17 cellular contexts compared by ENCODE assay signal in genomic region chr17:8577868-8578267, GRCh38. TPM values are rescaled to one million over a fixed set of nuclear protein-coding genes. Genes with fewer than 3 reads are reported as not detected.
DNase-seq lines count a peak whose midpoint lies in the region; ATAC-seq and TF ChIP-seq lines count a peak whose summit lies in the region.
"Had no signal": no experiment of that assay in that cellular context is flagged by ENCODE, and none has a peak within 500 bp of the region (broad histone marks: within the 10 kb centered on the region; RNA-seq: fewer than 3 reads in every experiment).

No MANE protein-coding gene starts in this region.

- CTCF ChIA-PET in SK-N-SH (lab: Yijun Ruan, JAX): interaction anchor here (0.6 to 2.9 kb wide), 3 partner anchors 42 to 53 kb away, joined by 3 to 11 read pairs (median 3); partner anchors contain the start of gene MYH10

- H2AFZ ChIP-seq in SK-N-SH (ENCODE audit: low read depth): no peak overlapping the region

- H3K9me2 ChIP-seq in SK-N-SH: no peaks in the 10 kb centered on the region

- H3K36me3 ChIP-seq in SK-N-SH (replicated peaks in 1 of 2; ENCODE audit: control insufficient read depth in 1 of 2, insufficient read depth in 2 of 2, low read length in 1 of 2): peaks cover 26 to 31% of the 10 kb centered on the region in 2 experiments

- no peak for TF ChIP-seq CTCF in GM12865 (IDR thresholded peaks at IDR 0.05; ENCODE audit: insufficient read depth, low read depth, low read length, missing control alignments)
- TF ChIP-seq CTCF in SK-N-SH (IDR thresholded peaks at IDR 0.05): no peak

- TF ChIP-seq RAD21 in SK-N-SH (IDR thresholded peaks at IDR 0.05; ENCODE audit: low read length): no peak

- H3K27ac ChIP-seq in SK-N-SH (ENCODE audit: low read depth in 2 of 2, low read length in 1 of 2): no peak overlapping the region
- H3K27ac ChIP-seq: BLaER1 treated with 17β-estradiol and CSF1 and Interleukin-3, amounts not matched to agents 10 nM and 100 nM had no signal

- no peak overlapping the region for H3K4me3 Mint-ChIP-seq in stimulated activated naive B cell treated with anti-CD40 and anti-IgM and Interleukin-4, amounts not matched to agents 10 μg/mL and 1 μg/mL and 100 μg/mL, for 72 hours
- no peak overlapping the region for H3K4me3 Mint-ChIP-seq in activated T-helper 2 cell treated with anti-CD3 and anti-CD28 coated beads, Interferon-gamma antibody, Interleukin-2, Interleukin-4, amounts not matched to agents 10 μg/mL and 5 μg/mL and 100 μg/mL, durations not matched to agents 14 hours and 24 hours and 36 hours (ENCODE audit: low read depth)

- H3K36me3 Mint-ChIP-seq in stimulated activated naive B cell treated with anti-CD40 and anti-IgM and Interleukin-4, amounts not matched to agents 10 μg/mL and 1 μg/mL and 100 μg/mL, for 72 hours: no peaks in the 10 kb centered on the region
- no peaks in the 10 kb centered on the region for H3K36me3 Mint-ChIP-seq in activated T-helper 2 cell treated with anti-CD3 and anti-CD28 coated beads, Interferon-gamma antibody, Interleukin-2, Interleukin-4, amounts not matched to agents 10 μg/mL and 5 μg/mL and 100 μg/mL, durations not matched to agents 14 hours and 24 hours and 36 hours (ENCODE audit: low read depth)

- ATAC-seq in GM18502 (IDR thresholded peaks at IDR 0.05; ENCODE audit: poor library complexity, unreplicated experiment) (peak; percentile 47), GM19395 (IDR thresholded peaks at IDR 0.05; ENCODE audit: unreplicated experiment) (no peak)
- peak; percentile 59 to 70 for ATAC-seq in stimulated activated naive B cell treated with anti-CD40 and anti-IgM and Interleukin-4, amounts not matched to agents 10 μg/mL and 1 μg/mL and 100 μg/mL, for 72 hours (replicated peaks)

- WGBS in SK-N-SH (ENCODE audit: low lambda C conversion rate): 30% methylated on average over 2 of the region's 2 CpGs

- peaks cover 5 to 12% of the 10 kb centered on the region in 2 experiments; a peak in 3 of 4 replicates for H3K4me1 ChIP-seq in SK-N-SH (ENCODE audit: control insufficient read depth in 1 of 2, insufficient read depth in 2 of 2, low read depth in 1 of 2, low read length in 1 of 2)
- H3K4me1 ChIP-seq: HAP-1 had no signal

- no peaks in the 10 kb centered on the region for H4K20me1 ChIP-seq in SK-N-SH (ENCODE audit: insufficient read depth)
- H4K20me1 ChIP-seq: BLaER1 treated with 17β-estradiol and CSF1 and Interleukin-3, amounts not matched to agents 10 nM and 100 nM had no signal

- H3K9me3 ChIP-seq in SK-N-SH: no peaks in the 10 kb centered on the region
- H3K9me3 ChIP-seq: BLaER1 treated with 17β-estradiol and CSF1 and Interleukin-3, amounts not matched to agents 10 nM and 100 nM; HAP-1 had no signal

- peaks cover 9% of the 10 kb centered on the region for H3F3A ChIP-seq in SK-N-SH (replicated peaks; ENCODE audit: insufficient read depth)

- H3K4me1 Mint-ChIP-seq in stimulated activated naive B cell treated with anti-CD40 and anti-IgM and Interleukin-4, amounts not matched to agents 10 μg/mL and 1 μg/mL and 100 μg/mL, for 72 hours: peaks cover 13 to 17% of the 10 kb centered on the region in 2 donors
- H3K4me1 Mint-ChIP-seq in activated T-helper 2 cell treated with anti-CD3 and anti-CD28 coated beads, Interferon-gamma antibody, Interleukin-2, Interleukin-4, amounts not matched to agents 10 μg/mL and 5 μg/mL and 100 μg/mL, durations not matched to agents 14 hours and 24 hours and 36 hours (ENCODE audit: low read depth): peaks cover 8% of the 10 kb centered on the region

- H3K27me3 ChIP-seq in SK-N-SH (ENCODE audit: insufficient read depth): no peaks in the 10 kb centered on the region
- H3K27me3 ChIP-seq: BLaER1 treated with 17β-estradiol and CSF1 and Interleukin-3, amounts not matched to agents 10 nM and 100 nM had no signal

- H3K27me3 Mint-ChIP-seq in stimulated activated naive B cell treated with anti-CD40 and anti-IgM and Interleukin-4, amounts not matched to agents 10 μg/mL and 1 μg/mL and 100 μg/mL, for 72 hours: no peaks in the 10 kb centered on the region
- peaks cover 2% of the 10 kb centered on the region for H3K27me3 Mint-ChIP-seq in activated T-helper 2 cell treated with anti-CD3 and anti-CD28 coated beads, Interferon-gamma antibody, Interleukin-2, Interleukin-4, amounts not matched to agents 10 μg/mL and 5 μg/mL and 100 μg/mL, durations not matched to agents 14 hours and 24 hours and 36 hours (ENCODE audit: low read depth)

- peak; percentile 58 for DNase-seq in GM12865 (ENCODE audit: low read depth)
- DNase-seq in SK-N-SH: peak; percentile 43
- no peak for DNase-seq in stimulated activated naive B cell treated with anti-CD40 and anti-IgM and Interleukin-4, amounts not matched to agents 10 μg/mL and 1 μg/mL and 100 μg/mL, for 72 hours
- no peak for DNase-seq in middle frontal gyrus (ENCODE audit: extremely low spot score, low spot score)
- DNase-seq in activated T-helper 2 cell treated with anti-CD3 and anti-CD28 coated beads, Interferon-gamma antibody, Interleukin-2, Interleukin-4, amounts not matched to agents 10 μg/mL and 5 μg/mL and 100 μg/mL, durations not matched to agents 14 hours and 24 hours and 36 hours (ENCODE audit: low spot score): no peak
- DNase-seq: DMS 273 treated with DMSO at 0.1 percent for 48 hours, IMR-90, Kasumi-1, NCI-H187 treated with DMSO at 0.1 percent for 48 hours, NCI-H2171, NCI-H82, SIG-M5, SW 1271 had no signal

- H3K4me2 ChIP-seq in SK-N-SH: no peak overlapping the region

- peaks cover 11% of the 10 kb centered on the region; the same call in 1 of the 2 replicates for H3K79me2 ChIP-seq in SK-N-SH (ENCODE audit: insufficient read depth)

- TF ChIP-seq EP300 in SK-N-SH (IDR thresholded peaks at IDR 0.05; ENCODE audit: borderline replicate concordance in 1 of 2, low read depth in 1 of 2, low read length in 1 of 2): peak in 1 of 2 experiments; percentile 25; a peak in 1 of 4 replicates

- H3K9me3 Mint-ChIP-seq in stimulated activated naive B cell treated with anti-CD40 and anti-IgM and Interleukin-4, amounts not matched to agents 10 μg/mL and 1 μg/mL and 100 μg/mL, for 72 hours: no peaks in the 10 kb centered on the region
- H3K9me3 Mint-ChIP-seq in activated T-helper 2 cell treated with anti-CD3 and anti-CD28 coated beads, Interferon-gamma antibody, Interleukin-2, Interleukin-4, amounts not matched to agents 10 μg/mL and 5 μg/mL and 100 μg/mL, durations not matched to agents 14 hours and 24 hours and 36 hours: no peaks in the 10 kb centered on the region

- no peak overlapping the region for H3K9ac ChIP-seq in SK-N-SH
- H3K9ac ChIP-seq: BLaER1 treated with 17β-estradiol and CSF1 and Interleukin-3, amounts not matched to agents 10 nM and 100 nM had no signal

- POLR2A ChIA-PET in SK-N-SH (lab: Yijun Ruan, JAX): no interaction called here

- no peak overlapping the region for H3K4me3 ChIP-seq in GM12865 (ENCODE audit: low read depth, low read length)
- no peak overlapping the region for H3K4me3 ChIP-seq in SK-N-SH (ENCODE audit: low read depth in 2 of 2, low read length in 1 of 2)
- H3K4me3 ChIP-seq: BLaER1 treated with 17β-estradiol and CSF1 and Interleukin-3, amounts not matched to agents 10 nM and 100 nM; HAP-1 had no signal

- H3K27ac Mint-ChIP-seq in stimulated activated naive B cell treated with anti-CD40 and anti-IgM and Interleukin-4, amounts not matched to agents 10 μg/mL and 1 μg/mL and 100 μg/mL, for 72 hours: no peak overlapping the region
- H3K27ac Mint-ChIP-seq in activated T-helper 2 cell treated with anti-CD3 and anti-CD28 coated beads, Interferon-gamma antibody, Interleukin-2, Interleukin-4, amounts not matched to agents 10 μg/mL and 5 μg/mL and 100 μg/mL, durations not matched to agents 14 hours and 24 hours and 36 hours: no peak overlapping the region

- intact Hi-C loops in activated T-helper 2 cell treated with anti-CD3 and anti-CD28 coated beads, Interferon-gamma antibody, Interleukin-2, Interleukin-4, amounts not matched to agents 10 μg/mL and 5 μg/mL and 100 μg/mL, durations not matched to agents 14 hours and 24 hours and 36 hours (cut with micrococcal nuclease): loop anchor here (10.0 kb wide), 1 partner anchor 47 kb away; no protein-coding TSS in a partner anchor

TF ChIP-seq in SK-N-SH, 30 proteins besides CTCF, POLR2A, EP300 and RAD21:
- peak; percentile 63 for TF ChIP-seq RCOR1 (IDR thresholded peaks at IDR 0.05; ENCODE audit: low read length)
- TF ChIP-seq CHD2 (IDR thresholded peaks at IDR 0.05; ENCODE audit: low read length, partially characterized antibody): peak; percentile 27
- TF ChIP-seq TCF12 (IDR thresholded peaks at IDR 0.05): no peak

RNA-seq across cellular contexts. Expression of gene MYH10, which starts 52.7 kb away (rescaled TPM):
- polyA plus RNA-seq in SK-N-SH (2012; rRNA removed): 58.3 and 64.2 TPM in 2 replicates
- 29.7 and 42.0 TPM in 2 replicates for polyA plus RNA-seq in SK-N-SH (2012; cell fraction: cytosol; rRNA removed)
- polyA plus RNA-seq in SK-N-SH (2012; cell fraction: nucleus; rRNA removed): 80.5 and 101 TPM in 2 replicates
- 13.2 and 20.7 TPM in 2 replicates for total RNA-seq in activated T-helper 2 cell treated with anti-CD3 and anti-CD28 coated beads, Interferon-gamma antibody, Interleukin-2, Interleukin-4, amounts not matched to agents 10 μg/mL and 5 μg/mL and 100 μg/mL, durations not matched to agents 14 hours and 24 hours and 36 hours

Comparison
In these comparisons a context has a peak if more than half of its experiments do, and no peak if none do; other contexts are left out.
1. DNase-seq: peak in GM12865 (single experiment) and SK-N-SH (single experiment); none in stimulated activated naive B cell treated with anti-CD40 and anti-IgM and Interleukin-4, amounts not matched to agents 10 μg/mL and 1 μg/mL and 100 μg/mL, for 72 hours (single experiment), middle frontal gyrus (single experiment) and activated T-helper 2 cell treated with anti-CD3 and anti-CD28 coated beads, Interferon-gamma antibody, Interleukin-2, Interleukin-4, amounts not matched to agents 10 μg/mL and 5 μg/mL and 100 μg/mL, durations not matched to agents 14 hours and 24 hours and 36 hours (single experiment).